9 cellular contexts compared by ENCODE assay signal in genomic region chr11:119335091-119335654, GRCh38. TPM values are rescaled to one million over a fixed set of nuclear protein-coding genes. Genes with fewer than 3 reads are reported as not detected.
DNase-seq lines count a peak whose midpoint lies in the region; ATAC-seq and TF ChIP-seq lines count a peak whose summit lies in the region.
"Had no signal": no experiment of that assay in that cellular context is flagged by ENCODE, and none has a peak within 500 bp of the region (broad histone marks: within the 10 kb centered on the region; RNA-seq: fewer than 3 reads in every experiment).

No MANE protein-coding gene starts in this region.

- RAD21 ChIA-PET in HCT116 (lab: Charles Lee; ENCODE audit: low non-redundant PET in 1 of 2, low total read pairs in 2 of 2, uncharacterized antibody in 2 of 2, unreplicated experiment in 2 of 2), result no interaction called here

- H3K4me2 ChIP-seq in HCT116 (ENCODE audit: low read length), result peak overlapping the region; percentile 89

- peak overlapping the region; percentile 95 for H3K9ac ChIP-seq in HCT116 (ENCODE audit: low read length)

- H3K4me1 ChIP-seq in HCT116 (ENCODE audit: control insufficient read depth in 1 of 2, insufficient read depth in 2 of 2, low read length in 2 of 2) (peaks cover 9 to 48% of the 10 kb centered on the region in 2 experiments), spleen (peaks cover 27 to 76% (median 56%) of the 10 kb centered on the region in 6 donors)

- CTCF ChIA-PET in HCT116 (lab: Charles Lee), result interaction anchor here (0.7 to 1.6 kb wide), 2 partner anchors 13 to 41 kb away, joined by 3 to 4 read pairs; no protein-coding TSS in a partner anchor
- CTCF ChIA-PET in activated CD8-positive, alpha-beta T cell treated with anti-CD3 and anti-CD28 coated beads, Interleukin-2, amount 10 ng/mL, durations not matched to agents 7 days and 5 days (lab: Charles Lee), result interaction anchor here (1.1 to 5.6 kb wide), 4 partner anchors 13 to 166 kb away, joined by 3 to 57 read pairs (median 20); no protein-coding TSS in a partner anchor

- H3K4me3 ChIP-seq in HCT116 (replicated peaks in 1 of 2; ENCODE audit: low read depth in 1 of 2, low read length in 2 of 2) (peak overlapping the region; percentile 84 to 95), iPS-11a (ENCODE audit: low read depth, low read length) (peak overlapping the region; percentile 98), spleen (peak overlapping the region; percentile 81 to 99 (median 94))

- in situ Hi-C loops in GM13977 (cut with MboI; ENCODE audit: low pct_unique_long_range_greater_than_20kb, low sequenced_read_pairs, unreplicated experiment), result no loop called here

- no peaks in the 10 kb centered on the region for H3K27me3 ChIP-seq in HCT116 (ENCODE audit: insufficient read depth, low read length)
- H3K27me3 ChIP-seq in spleen (replicated peaks in 1 of 7), result peaks cover 0 to 19% (median 10%) of the 10 kb centered on the region in 7 donors

- H3K27ac ChIP-seq in HCT116 (ENCODE audit: low read depth, low read length), result peak overlapping the region; percentile 73
- peak overlapping the region in 5 of 8 donors; percentile 84 to 91 (median 88) for H3K27ac ChIP-seq in spleen

- ATAC-seq in HCT116 (no peak), HG03097 (IDR thresholded peaks at IDR 0.05; ENCODE audit: low FRiP score, unreplicated experiment) (no peak)
- no peak for ATAC-seq in activated CD8-positive, alpha-beta T cell treated with anti-CD3 and anti-CD28 coated beads, Interleukin-2, amount 10 ng/mL, durations not matched to agents 7 days and 5 days

- H3K36me3 ChIP-seq in HCT116 (ENCODE audit: control insufficient read depth in 1 of 2, insufficient read depth in 2 of 2, low read length in 2 of 2) (peaks cover 0 to 12% of the 10 kb centered on the region in 2 experiments; a peak in 2 of 4 replicates), spleen (peaks cover 0 to 18% (median 8%) of the 10 kb centered on the region in 6 donors)

- H3K4me1 Mint-ChIP-seq in activated CD8-positive, alpha-beta T cell treated with anti-CD3 and anti-CD28 coated beads, Interleukin-2, amount 10 ng/mL, durations not matched to agents 7 days and 5 days (ENCODE audit: low read depth), result peaks cover 62% of the 10 kb centered on the region

- peaks cover 22% of the 10 kb centered on the region for H3K36me3 Mint-ChIP-seq in activated CD8-positive, alpha-beta T cell treated with anti-CD3 and anti-CD28 coated beads, Interleukin-2, amount 10 ng/mL, durations not matched to agents 7 days and 5 days (ENCODE audit: low read depth)

- no peak for TF ChIP-seq POLR2A in HCT116 (IDR thresholded peaks at IDR 0.05; ENCODE audit: borderline replicate concordance, extremely low read depth, insufficient read depth, insufficient read length)
- TF ChIP-seq POLR2A in spleen (IDR thresholded peaks at IDR 0.05), result no peak

- H4K20me1 ChIP-seq in HCT116 (ENCODE audit: insufficient read depth), result no peaks in the 10 kb centered on the region

- intact Hi-C loops in HCT116 (cut with micrococcal nuclease), result no loop called here
- intact Hi-C loops in spleen (cut with DNase I; ENCODE audit: low total_unique reads), result no loop called here

- TF ChIP-seq CTCF in HCT116 (IDR thresholded peaks at IDR 0.05 in 2 of 3, conservative IDR thresholded peaks at IDR 0.05 in 1 of 3; ENCODE audit: borderline replicate concordance in 1 of 3, insufficient read depth in 1 of 3, low read depth in 2 of 3, low read length in 2 of 3) (no peak), spleen (IDR thresholded peaks at IDR 0.05 in 8 of 11, conservative IDR thresholded peaks at IDR 0.05 in 3 of 11) (no peak), GM13977 (IDR thresholded peaks at IDR 0.05; ENCODE audit: extremely low read depth, insufficient read depth, missing control alignments) (no peak)

- no peaks in the 10 kb centered on the region for H3K9me3 Mint-ChIP-seq in activated CD8-positive, alpha-beta T cell treated with anti-CD3 and anti-CD28 coated beads, Interleukin-2, amount 10 ng/mL, durations not matched to agents 7 days and 5 days (ENCODE audit: insufficient read depth)

- H3K79me2 ChIP-seq in HCT116 (ENCODE audit: insufficient read depth, low read length), result peaks cover 30% of the 10 kb centered on the region

- BruUV-seq in HCT116 (replicated peaks; lab: Mats Ljungman, UMichigan), result no TSS peak

- WGBS in spleen, 5 donors, result 63 to 76% (median 73%) methylated on average over 10 to 15 of the region's 15 CpGs

- H3K4me3 Mint-ChIP-seq in activated CD8-positive, alpha-beta T cell treated with anti-CD3 and anti-CD28 coated beads, Interleukin-2, amount 10 ng/mL, durations not matched to agents 7 days and 5 days, result peak overlapping the region; percentile 92

- peak overlapping the region; percentile 96 for H3K27ac Mint-ChIP-seq in activated CD8-positive, alpha-beta T cell treated with anti-CD3 and anti-CD28 coated beads, Interleukin-2, amount 10 ng/mL, durations not matched to agents 7 days and 5 days

- POLR2A ChIA-PET in HCT116 (lab: Charles Lee), result interaction anchor here (0.6 kb wide), 1 partner anchor 232 kb away, joined by 3 read pairs; no protein-coding TSS in a partner anchor
- POLR2A ChIA-PET in activated CD8-positive, alpha-beta T cell treated with anti-CD3 and anti-CD28 coated beads, Interleukin-2, amount 10 ng/mL, durations not matched to agents 7 days and 5 days (lab: Charles Lee), result interaction anchor here (0.7 to 2.5 kb wide), 4 partner anchors 11 to 240 kb away, joined by 3 to 13 read pairs (median 6); a partner anchor contains a TSS

- no peaks in the 10 kb centered on the region for H3K9me2 ChIP-seq in HCT116 (ENCODE audit: insufficient read depth)

- peaks cover 15% of the 10 kb centered on the region for H3K27me3 Mint-ChIP-seq in activated CD8-positive, alpha-beta T cell treated with anti-CD3 and anti-CD28 coated beads, Interleukin-2, amount 10 ng/mL, durations not matched to agents 7 days and 5 days (ENCODE audit: low read depth)

- no peak for DNase-seq in HCT116 (ENCODE audit: low read depth, low spot score)
- DNase-seq in activated CD8-positive, alpha-beta T cell treated with anti-CD3 and anti-CD28 coated beads, Interleukin-2, amount 10 ng/mL, durations not matched to agents 7 days and 5 days, result no peak
- DNase-seq in spleen, result no peak
- no peak for DNase-seq in HT-29 (ENCODE audit: low spot score)
- DNase-seq in OCI-M2 (lab: John Stamatoyannopoulos, UW; ENCODE audit: unreplicated experiment), result no peak
- no peak for DNase-seq in GM13977 (ENCODE audit: low spot score)

- H3K9me3 ChIP-seq in HCT116 (ENCODE audit: control insufficient read depth in 1 of 2, insufficient read depth in 1 of 2, low read depth in 1 of 2, low read length in 2 of 2) (no peaks in the 10 kb centered on the region), spleen (no peaks in the 10 kb centered on the region)

- H2AFZ ChIP-seq in HCT116 (ENCODE audit: low read depth, low read length, poor library complexity, severe bottlenecking), result no peak overlapping the region

- no peak for TF ChIP-seq RAD21 in HCT116 (IDR thresholded peaks at IDR 0.05; ENCODE audit: low read depth)

TF ChIP-seq in HCT116, 20 proteins besides CTCF, POLR2A, EP300 and RAD21:
- TF ChIP-seq POLR2AphosphoS5 (IDR thresholded peaks at IDR 0.05; ENCODE audit: low read depth, low read length), result no peak
- TF ChIP-seq ZFX (IDR thresholded peaks at IDR 0.05), result 0 out of 2 replicates have a peak, but pooled peaks have one; percentile 18

RNA-seq across cellular contexts. Expression of gene RNF26, which starts 0.8 kb away (rescaled TPM):
- total RNA-seq in HCT116 (2021; ENCODE audit: unreplicated experiment) (45.6 TPM), spleen (10 to 100 TPM; 13.6 to 18.2 (median 16.5) TPM)
- polyA plus RNA-seq in HCT116 (2012), result 49.8 and 55.4 TPM in 2 replicates
- 10 to 100 TPM; 40.5 to 41.8 TPM for total RNA-seq in activated CD8-positive, alpha-beta T cell treated with anti-CD3 and anti-CD28 coated beads, Interleukin-2, amount 10 ng/mL, durations not matched to agents 7 days and 5 days
- 10 to 100 TPM in 2 of 3 donors, 1 to 10 TPM in 1; 8.6 to 13.2 (median 10.0) TPM for polyA plus RNA-seq in spleen
- total RNA-seq in HT-29 (2014; rRNA removed; shearing (Covaris generic)), result 13.3 and 14.8 TPM in 2 replicates

RNA-seq across cellular contexts. Expression of gene C1QTNF5, which starts 5.5 kb away (rescaled TPM):
- total RNA-seq in HCT116 (2021; ENCODE audit: unreplicated experiment) (not detected), spleen (10 to 100 TPM; 21.3 to 55.0 (median 35.8) TPM)
- not detected in 2 replicates for polyA plus RNA-seq in HCT116 (2012)
- not detected for total RNA-seq in activated CD8-positive, alpha-beta T cell treated with anti-CD3 and anti-CD28 coated beads, Interleukin-2, amount 10 ng/mL, durations not matched to agents 7 days and 5 days
- polyA plus RNA-seq in spleen, result 10 to 100 TPM; 10.3 to 29.0 (median 20.2) TPM
- total RNA-seq in HT-29 (2014; rRNA removed; shearing (Covaris generic)), result 0.47 and 0.56 TPM in 2 replicates
- total RNA-seq: activated CD8-positive, alpha-beta memory T cell treated with anti-CD3 and anti-CD28 coated beads for 36 hours had no signal

RNA-seq across cellular contexts. Expression of gene MFRP, which starts 11.3 kb away (rescaled TPM):
- total RNA-seq in HCT116 (2021; ENCODE audit: unreplicated experiment) (not detected), spleen (under 1 TPM in 1 of 7 donors, not detected in 6; 0.16 TPM)
- polyA plus RNA-seq in HCT116 (2012), result not detected in 2 replicates
- not detected for total RNA-seq in activated CD8-positive, alpha-beta T cell treated with anti-CD3 and anti-CD28 coated beads, Interleukin-2, amount 10 ng/mL, durations not matched to agents 7 days and 5 days
- polyA plus RNA-seq in spleen, result under 1 TPM; 0.02 to 0.03 (median 0.02) TPM
- total RNA-seq in HT-29 (2014; rRNA removed; shearing (Covaris generic)), result not detected in 2 replicates
- total RNA-seq: activated CD8-positive, alpha-beta memory T cell treated with anti-CD3 and anti-CD28 coated beads for 36 hours had no signal

RNA-seq across cellular contexts. Expression of gene MCAM, which starts 18.2 kb away (rescaled TPM):
- 17.4 TPM for total RNA-seq in HCT116 (2021; ENCODE audit: unreplicated experiment)
- 18.3 and 20.6 TPM in 2 replicates for polyA plus RNA-seq in HCT116 (2012)
- total RNA-seq in activated CD8-positive, alpha-beta T cell treated with anti-CD3 and anti-CD28 coated beads, Interleukin-2, amount 10 ng/mL, durations not matched to agents 7 days and 5 days, result 1 to 10 TPM; 2.9 to 4.4 TPM
- 100 to 1,000 TPM in 4 of 7 donors, 10 to 100 TPM in 3; 24.2 to 612 (median 139) TPM for total RNA-seq in spleen
- polyA plus RNA-seq in spleen, result 10 to 100 TPM; 10.3 to 19.3 (median 12.2) TPM
- 6.4 and 9.9 TPM in 2 replicates for total RNA-seq in HT-29 (2014; rRNA removed; shearing (Covaris generic))

RNA-seq across cellular contexts. Expression of gene USP2, which starts 46.3 kb away (rescaled TPM):
- 5.0 TPM for total RNA-seq in HCT116 (2021; ENCODE audit: unreplicated experiment)
- 3.6 and 4.0 TPM in 2 replicates for polyA plus RNA-seq in HCT116 (2012)
- under 1 TPM; 0.55 to 0.68 TPM for total RNA-seq in activated CD8-positive, alpha-beta T cell treated with anti-CD3 and anti-CD28 coated beads, Interleukin-2, amount 10 ng/mL, durations not matched to agents 7 days and 5 days
- under 1 TPM; 0.28 to 0.88 (median 0.60) TPM for total RNA-seq in spleen
- polyA plus RNA-seq in spleen, result under 1 TPM; 0.15 to 0.58 (median 0.27) TPM
- 2.2 and 4.4 TPM in 2 replicates for total RNA-seq in HT-29 (2014; rRNA removed; shearing (Covaris generic))

Comparison
In these comparisons a context has a peak if more than half of its experiments do, and no peak if none do; other contexts are left out.
1. RNA of gene C1QTNF5, which starts 5.5 kb away (total RNA-seq): 21.3 to 55.0 TPM in spleen; 0.47 to 0.56 TPM in HT-29, not detected in HCT116 (single experiment) and not detected in activated CD8-positive, alpha-beta T cell treated with anti-CD3 and anti-CD28 coated beads, Interleukin-2, amount 10 ng/mL, durations not matched to agents 7 days and 5 days; every median in the first group is over 10 times any median in the second.
2. Peak in every context shown above with its lines, with median percentiles within 50 percentile points of each other: H3K4me3 ChIP-seq.